8 cellular contexts compared by ENCODE assay signal in genomic region chr1:204516180-204516879, GRCh38. TPM values are rescaled to one million over a fixed set of nuclear protein-coding genes. Genes with fewer than 3 reads are reported as not detected.
DNase-seq lines count a peak whose midpoint lies in the region; ATAC-seq, FAIRE-seq and TF ChIP-seq lines count a peak whose summit lies in the region.

TSS of gene MDM4 (plus strand) at chr1:204516406. CDS start at chr1:204525519, 9,113 bp downstream.

- peak within 1 kb of the TSS; percentile 98 to 99 for H4K8ac ChIP-seq in IMR-90 (ENCODE audit: low read depth in 2 of 2, low read length in 2 of 2)

- WGBS in IMR-90 (ENCODE audit: extremely low coverage in 2 of 2, insufficient read length in 1 of 2), 2 experiments, result 0% methylated on average over 14 of the region's 43 CpGs; no CpG with 5 or more reads in 1 of the 2 experiments

- peak within 1 kb of the TSS; percentile 95 for H2AK9ac ChIP-seq in IMR-90 (replicated peaks; ENCODE audit: low read depth, low read length, poor library complexity)

- peak within 1 kb of the TSS; percentile 80 for H3K18ac ChIP-seq in IMR-90 (ENCODE audit: low read depth, low read length)

- H3K4me1 ChIP-seq in IMR-90 (ENCODE audit: control insufficient read depth, insufficient read depth, low read length) (peaks cover 2% of the 10 kb centered on the region; the same call in 1 of the 2 replicates), OCI-LY3 (ENCODE audit: low read length) (peaks cover 70% of the 10 kb centered on the region), endothelial cell of umbilical vein (ENCODE audit: control insufficient read depth, extremely low read depth, insufficient read depth, low read length) (no peaks in the 10 kb centered on the region)

- H3K27me3 ChIP-seq in IMR-90 (ENCODE audit: control insufficient read depth, insufficient read depth, low read length), result no peaks in the 10 kb centered on the region
- no peaks in the 10 kb centered on the region for H3K27me3 ChIP-seq in OCI-LY3 (ENCODE audit: low read depth, low read length)
- H3K27me3 ChIP-seq in endothelial cell of umbilical vein (ENCODE audit: control insufficient read depth in 2 of 2, insufficient read depth in 2 of 2, low read length in 2 of 2), result no peaks in the 10 kb centered on the region

- peaks cover 8% of the 10 kb centered on the region for H3K36me3 ChIP-seq in IMR-90 (ENCODE audit: control insufficient read depth, insufficient read depth, low read length)
- H3K36me3 ChIP-seq in OCI-LY3 (replicated peaks; ENCODE audit: low read depth, low read length), result peaks cover 38% of the 10 kb centered on the region
- H3K36me3 ChIP-seq in endothelial cell of umbilical vein (ENCODE audit: control insufficient read depth in 2 of 2, extremely low read depth in 1 of 2, insufficient read depth in 2 of 2, low read length in 2 of 2), result no peaks in the 10 kb centered on the region

- peak within 1 kb of the TSS; percentile 99 for H4K5ac ChIP-seq in IMR-90 (ENCODE audit: low read depth, low read length)

- intact Hi-C loops in IMR-90 (cut with micrococcal nuclease) (no loop called here), endothelial cell of umbilical vein (cut with micrococcal nuclease) (loop anchor here (1.0 kb wide), 1 partner anchor 9 kb away; no protein-coding TSS in a partner anchor)

- in situ Hi-C loops in IMR-90 (cut with MboI; ENCODE audit: low sequenced_read_pairs), result no loop called here

- H3K9me3 ChIP-seq in IMR-90 (ENCODE audit: control insufficient read depth, insufficient read depth, low read length) (no peaks in the 10 kb centered on the region), OCI-LY3 (ENCODE audit: insufficient read depth, low read length) (peaks cover 4% of the 10 kb centered on the region; the same call in 1 of the 2 replicates), endothelial cell of umbilical vein (replicated peaks; ENCODE audit: control insufficient read depth, insufficient read depth, low read length) (no peaks in the 10 kb centered on the region)

- peak within 1 kb of the TSS; percentile 83 for H2BK20ac ChIP-seq in IMR-90 (ENCODE audit: low read depth, low read length)

- FAIRE-seq in endothelial cell of umbilical vein (lab: Jason Lieb, UNC), result peak; percentile 91

- no peak for TF ChIP-seq RAD21 in IMR-90 (IDR thresholded peaks at IDR 0.05; ENCODE audit: low read length)

- H4K91ac ChIP-seq in IMR-90 (ENCODE audit: insufficient read depth, low read depth, low read length), result peak within 1 kb of the TSS; percentile 93

- no TSS peak for BruUV-seq in IMR-90 (replicated peaks; lab: Mats Ljungman, UMichigan)
- no TSS peak for BruUV-seq in endothelial cell of umbilical vein (replicated peaks; lab: Mats Ljungman, UMichigan)

- dilution Hi-C loops in IMR-90 (cut with HindIII; ENCODE audit: low sequenced_read_pairs, unreplicated experiment) (no loop called here), endothelial cell of umbilical vein (cut with MboI; ENCODE audit: extremely low pct_ligation_motif_present, low sequenced_read_pairs) (no loop called here)

- peak within 1 kb of the TSS; percentile 65 for H2BK15ac ChIP-seq in IMR-90 (ENCODE audit: low read depth, low read length)

- H3K4me3 ChIP-seq in IMR-90 (ENCODE audit: insufficient read depth, low read depth, low read length), result peak within 1 kb of the TSS; percentile 88
- peak within 1 kb of the TSS; percentile 87 for H3K4me3 ChIP-seq in OCI-LY3 (ENCODE audit: low read length)
- H3K4me3 ChIP-seq in endothelial cell of umbilical vein (replicated peaks in 1 of 3; ENCODE audit: insufficient read depth in 1 of 3, low read depth in 1 of 3, low read length in 3 of 3), result peak within 1 kb of the TSS; percentile 53 to 90 (median 74)

- H2AFZ ChIP-seq in IMR-90 (replicated peaks; ENCODE audit: low read length, poor library complexity) (peak within 1 kb of the TSS; percentile 98), OCI-LY3 (ENCODE audit: low read depth, low read length) (peak within 1 kb of the TSS; percentile 97), endothelial cell of umbilical vein (ENCODE audit: low read depth, low read length) (peak within 1 kb of the TSS; percentile 73)

- H3K56ac ChIP-seq in IMR-90 (ENCODE audit: extremely low read depth, insufficient read depth, low read length), result peak within 1 kb of the TSS; percentile 76

- ATAC-seq in GM21529 (IDR thresholded peaks at IDR 0.05; ENCODE audit: unreplicated experiment) (peak; percentile 68), IMR-90 (ENCODE audit: low read depth) (peak; percentile 97)

- H2BK5ac ChIP-seq in IMR-90 (ENCODE audit: low read depth, low read length, poor library complexity, severe bottlenecking), result peak within 1 kb of the TSS; percentile 98

- peaks cover 8% of the 10 kb centered on the region; the same call in 1 of the 2 replicates for H3K9me1 ChIP-seq in IMR-90 (ENCODE audit: insufficient read depth, low read length)
- no peaks in the 10 kb centered on the region for H3K9me1 ChIP-seq in endothelial cell of umbilical vein (replicated peaks; ENCODE audit: control insufficient read depth, extremely low read depth, insufficient read depth, low read length)

- H2AK5ac ChIP-seq in IMR-90 (ENCODE audit: low read depth, low read length), result peak within 1 kb of the TSS; percentile 59; the same call in 1 of the 2 replicates

- H3K27ac ChIP-seq in IMR-90 (ENCODE audit: insufficient read depth, low read length), result peak within 1 kb of the TSS; percentile 97
- H3K27ac ChIP-seq in OCI-LY3 (ENCODE audit: low read length), result peak within 1 kb of the TSS; percentile 88
- peak within 1 kb of the TSS; percentile 68 for H3K27ac ChIP-seq in endothelial cell of umbilical vein (ENCODE audit: insufficient read depth, low read depth, low read length)

- H2BK120ac ChIP-seq in IMR-90 (ENCODE audit: low read depth, low read length), result peak within 1 kb of the TSS; percentile 89

- TF ChIP-seq CTCF in IMR-90 (conservative IDR thresholded peaks at IDR 0.05; ENCODE audit: low read depth, low read length), result no peak
- TF ChIP-seq CTCF in OCI-LY3 (IDR thresholded peaks at IDR 0.05; ENCODE audit: low read depth, low read length), result no peak
- no peak for TF ChIP-seq CTCF in endothelial cell of umbilical vein (IDR thresholded peaks at IDR 0.05; ENCODE audit: extremely low read depth in 1 of 2, insufficient read depth in 1 of 2, low read depth in 1 of 2, low read length in 2 of 2)

- H3K9ac ChIP-seq in IMR-90 (ENCODE audit: low read depth, low read length) (peak within 1 kb of the TSS; percentile 92), OCI-LY3 (ENCODE audit: low read length) (peak within 1 kb of the TSS; percentile 96), endothelial cell of umbilical vein (replicated peaks; ENCODE audit: extremely low read depth, insufficient read depth, low read length) (peak within 1 kb of the TSS; percentile 85)

- DNase-seq in DMS 273 (lab: John Stamatoyannopoulos, UW; ENCODE audit: unreplicated experiment) (peak; percentile 99), IMR-90 (peak; percentile 97), endothelial cell of umbilical vein (ENCODE audit: low read depth, low spot score) (peak; percentile 95), midbrain (lab: John Stamatoyannopoulos, UW) (peak; percentile 94)
- DNase-seq in activated CD8-positive, alpha-beta memory T cell treated with anti-CD3 and anti-CD28 coated beads, Interleukin-2, amount 50 U/mL, for 4 hours, result peak; percentile 91
- DNase-seq in stimulated activated CD8-positive, alpha-beta memory T cell treated with anti-CD3 and anti-CD28 coated beads, Interleukin-15, amount 100 ng/mL, for 48 hours (ENCODE audit: low read depth in 2 of 2), result peak; percentile 92 to 93

- peak within 1 kb of the TSS; percentile 96 for H3K23ac ChIP-seq in IMR-90 (ENCODE audit: low read depth, low read length)

- H3K4me2 ChIP-seq in IMR-90 (ENCODE audit: low read depth, low read length), result peak within 1 kb of the TSS; percentile 87
- peak within 1 kb of the TSS; percentile 92 for H3K4me2 ChIP-seq in OCI-LY3 (ENCODE audit: low read length)
- peak within 1 kb of the TSS; percentile 54 for H3K4me2 ChIP-seq in endothelial cell of umbilical vein (ENCODE audit: insufficient read depth, low read length)

- CTCF ChIA-PET in IMR-90 (lab: Yijun Ruan, JAX) (interaction anchor here (0.6 to 2.4 kb wide), 4 partner anchors 9 to 271 kb away, joined by 3 to 7 read pairs (median 4); no protein-coding TSS in a partner anchor), endothelial cell of umbilical vein (lab: Charles Lee) (interaction anchor here (0.7 to 2.6 kb wide), 10 partner anchors 9 to 291 kb away, joined by 3 to 16 read pairs (median 4); no protein-coding TSS in a partner anchor)

- H4K20me1 ChIP-seq in IMR-90 (ENCODE audit: insufficient read depth, low read length) (peaks cover 31% of the 10 kb centered on the region), OCI-LY3 (ENCODE audit: insufficient read depth, low read length) (peaks cover 17% of the 10 kb centered on the region; the same call in 1 of the 2 replicates), endothelial cell of umbilical vein (replicated peaks; ENCODE audit: control insufficient read depth, extremely low read depth, insufficient read depth, low read length) (no peaks in the 10 kb centered on the region)

- peak within 1 kb of the TSS; percentile 99 for H3K14ac ChIP-seq in IMR-90 (replicated peaks; ENCODE audit: low read depth, low read length)

- POLR2A ChIA-PET in IMR-90 (lab: Charles Lee; ENCODE audit: unreplicated experiment) (interaction anchor here (1.0 to 1.5 kb wide), 3 partner anchors 8 to 99 kb away, joined by 3 to 9 read pairs (median 4); no protein-coding TSS in a partner anchor), endothelial cell of umbilical vein (lab: Charles Lee) (interaction anchor here (0.6 to 2.1 kb wide), 7 partner anchors 9 to 1211 kb away, joined by 3 to 17 read pairs (median 3); partner anchors contain the start of gene RBBP5)

- TF ChIP-seq POLR2A in IMR-90 (IDR thresholded peaks at IDR 0.05; ENCODE audit: low read depth, low read length) (peak; percentile 90), endothelial cell of umbilical vein (IDR thresholded peaks at IDR 0.05; ENCODE audit: low read depth, low read length) (peak; percentile 15)

- peaks cover 27 to 47% of the 10 kb centered on the region in 2 experiments for H3K79me1 ChIP-seq in IMR-90 (ENCODE audit: low read depth in 1 of 2, low read length in 2 of 2)

- H3K4ac ChIP-seq in IMR-90 (ENCODE audit: low read depth, low read length), result peak within 1 kb of the TSS; percentile 95

- H3K79me2 ChIP-seq in OCI-LY3 (ENCODE audit: low read length) (peaks cover 51% of the 10 kb centered on the region), endothelial cell of umbilical vein (ENCODE audit: control insufficient read depth, insufficient read depth, low read length) (peaks cover 49% of the 10 kb centered on the region)

RNA-seq across cellular contexts. Expression of gene MDM4, which starts in this region (rescaled TPM):
- total RNA-seq in IMR-90 (2012; rRNA removed) (19.2 and 20.1 TPM in 2 replicates), endothelial cell of umbilical vein (49.6 and 67.0 TPM in 2 replicates)
- polyA plus RNA-seq in IMR-90 (2012; rRNA removed) (3.7 and 7.4 TPM in 2 replicates), endothelial cell of umbilical vein (10.4 and 11.7 TPM in 2 replicates)
- 0.76 and 1.6 TPM in 2 replicates for polyA plus RNA-seq in IMR-90 (2012; cell fraction: cytosol; rRNA removed)
- 9.4 and 42.7 TPM in 2 replicates for polyA plus RNA-seq in IMR-90 (2012; cell fraction: nucleus; rRNA removed; ENCODE audit: low replicate concordance)
- 3.3 and 5.0 TPM in 2 replicates for polyA plus RNA-seq in endothelial cell of umbilical vein (2011; cell fraction: cytosol; rRNA removed)
- 69.0 and 78.9 TPM in 2 replicates for polyA plus RNA-seq in endothelial cell of umbilical vein (2011; cell fraction: nucleus; rRNA removed)
- 6.3 and 8.8 TPM in 2 replicates for polyA plus RNA-seq in endothelial cell of umbilical vein (2012)
- polyA minus RNA-seq in endothelial cell of umbilical vein, result 76.0 and 107 TPM in 2 replicates
- 10.9 TPM for polyA minus RNA-seq in endothelial cell of umbilical vein (2011; cell fraction: cytosol; rRNA and poly(A)+ RNA removed)
- 155 and 217 TPM in 2 replicates for polyA minus RNA-seq in endothelial cell of umbilical vein (2011; cell fraction: nucleus; rRNA and poly(A)+ RNA removed)

Comparison
In these comparisons a context has a peak if more than half of its experiments do, and no peak if none do; other contexts are left out.
1. Peak in every context shown above with its lines: DNase-seq, ATAC-seq, H3K4me3 ChIP-seq and H3K27ac ChIP-seq.